ENCODE assay signal across 1 cellular context in the genomic region with DNA sequence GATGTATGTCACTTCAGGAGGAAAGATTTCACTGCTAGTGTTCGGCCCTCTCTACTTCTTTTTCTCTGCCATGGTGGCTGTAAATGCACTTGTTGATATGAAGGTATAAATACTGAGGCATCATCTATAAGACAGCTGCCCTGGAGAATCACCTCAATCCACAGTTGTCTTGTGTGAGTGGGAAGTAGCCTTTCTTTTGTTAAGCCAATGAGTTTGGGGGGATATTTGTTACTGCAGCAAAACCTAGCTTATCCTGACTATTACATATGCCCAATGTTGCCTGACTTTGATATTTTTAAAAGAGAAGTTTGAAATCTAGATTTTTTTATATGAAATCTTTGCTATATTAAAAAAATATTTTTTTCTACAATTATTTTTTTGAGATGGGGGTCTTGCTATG.
TF ChIP-seq lines count a peak whose summit lies in the region.

No MANE protein-coding gene starts in this region.

TF ChIP-seq in K562, 482 proteins besides CTCF, POLR2A, EP300 and RAD21 (continued from another document):
- TF ChIP-seq SUPT5H (IDR thresholded peaks at IDR 0.05) = no peak
- no peak for TF ChIP-seq ZNF24 (IDR thresholded peaks at IDR 0.05)
- 0 out of 2 replicates have a peak, but pooled peaks have one; percentile 28 for TF ChIP-seq TRIM28 (IDR thresholded peaks at IDR 0.05)
- TF ChIP-seq NBN (IDR thresholded peaks at IDR 0.05; ENCODE audit: low read depth) = no peak
- TF ChIP-seq IRF2 (CRISPR knock-in tag; IDR thresholded peaks at IDR 0.05) = no peak
- TF ChIP-seq TSC22D4 (tag; IDR thresholded peaks at IDR 0.05) = no peak
- TF ChIP-seq GMEB1 (CRISPR knock-in tag; IDR thresholded peaks at IDR 0.05) = no peak
- no peak for TF ChIP-seq TCF7L2 (IDR thresholded peaks at IDR 0.05; ENCODE audit: low read depth, low read length)
- no peak for TF ChIP-seq ZNF143 (CRISPR knock-in tag; IDR thresholded peaks at IDR 0.05)
- peak; percentile 98 for TF ChIP-seq ZNF12 (CRISPR knock-in tag; IDR thresholded peaks at IDR 0.05)
